ENCODE assay signal across 24 cellular contexts in genomic region chrY:8020540-8020939, GRCh38.
"Had no signal": no experiment of that assay in that cellular context is flagged by ENCODE, and none has a peak within 500 bp of the region (broad histone marks: within the 10 kb centered on the region; RNA-seq: fewer than 3 reads in every experiment).

No MANE protein-coding gene starts in this region.

- H3K79me2 ChIP-seq: hepatocyte had no signal

- H3K4me2 ChIP-seq: hepatocyte had no signal

- DNase-seq: cortex of kidney; effector memory CD8-positive, alpha-beta T cell; foreskin fibroblast; heart left ventricle; kidney; left cardiac atrium; left lung; mesenchymal stem cell; mucosa of descending colon; naive B cell; pancreas; right lobe of liver; small intestine; stimulated activated CD4-positive, alpha-beta T cell treated with anti-CD3 and anti-CD28 coated beads, Interleukin-1b, Interleukin-23, amount 100 ng/mL, for 48 hours; stimulated activated CD4-positive, alpha-beta T cell treated with anti-CD3 and anti-CD28 coated beads, Interleukin-4, amount 100 ng/mL, for 1 hour; stimulated activated CD8-positive, alpha-beta memory T cell treated with anti-CD3 and anti-CD28 coated beads, Interleukin-4, amount 100 ng/mL, for 48 hours; stimulated activated naive CD4-positive, alpha-beta T cell; substantia nigra; testis; tibial artery had no signal

- FAIRE-seq: endometrium, kidney, pancreas, small intestine had no signal

- H3K27me3 ChIP-seq: gastroesophageal sphincter, heart left ventricle, hepatocyte, left lung, neutrophil, pancreas, right lobe of liver, testis, tibial artery had no signal

- H3K9me3 ChIP-seq: gastroesophageal sphincter, heart left ventricle, left lung, mucosa of descending colon, neutrophil, pancreas, right lobe of liver, testis, tibial artery had no signal

- H3K27ac ChIP-seq: gastroesophageal sphincter, heart left ventricle, hepatocyte, left lung, neutrophil, pancreas, right lobe of liver, testis, tibial artery had no signal

- H3K4me1 ChIP-seq: gastroesophageal sphincter, heart left ventricle, left lung, pancreas, right lobe of liver, testis, tibial artery had no signal

- H3K4me3 ChIP-seq: gastroesophageal sphincter, heart left ventricle, hepatocyte, left lung, mucosa of descending colon, pancreas, right lobe of liver, testis, tibial artery had no signal

- H2AFZ ChIP-seq: hepatocyte had no signal

- H3K36me3 ChIP-seq: gastroesophageal sphincter, heart left ventricle, left lung, neutrophil, pancreas, right lobe of liver, tibial artery had no signal
